16 cellular contexts compared by ENCODE assay signal in genomic region chr4:176894498-176894897, GRCh38.
DNase-seq lines count a peak whose midpoint lies in the region; FAIRE-seq and TF ChIP-seq lines count a peak whose summit lies in the region.
"Had no signal": no experiment of that assay in that cellular context is flagged by ENCODE, and none has a peak within 500 bp of the region (broad histone marks: within the 10 kb centered on the region; RNA-seq: fewer than 3 reads in every experiment).

No MANE protein-coding gene starts in this region.

- FAIRE-seq in endothelial cell of umbilical vein (lab: Jason Lieb, UNC) = peak; percentile 49
- FAIRE-seq: A549, GM12878, GM18507 had no signal

- CTCF ChIA-PET in endothelial cell of umbilical vein (lab: Charles Lee) (interaction anchor here (1.3 to 1.4 kb wide), 2 partner anchors 10 to 153 kb away, joined by 3 to 6 read pairs; no protein-coding TSS in a partner anchor), A673 (lab: Charles Lee) (interaction anchor here (0.6 kb wide), 1 partner anchor 32 kb away, joined by 5 read pairs; no protein-coding TSS in a partner anchor)

- H3K9me3 ChIP-seq in endothelial cell of umbilical vein (replicated peaks; ENCODE audit: control insufficient read depth, insufficient read depth, low read length) (no peaks in the 10 kb centered on the region), liver (ENCODE audit: control insufficient read depth in 4 of 4, low read length in 3 of 4) (no peaks in the 10 kb centered on the region), A673 (ENCODE audit: low read depth, low read length, poor library complexity, severe bottlenecking) (no peaks in the 10 kb centered on the region)
- H3K9me3 ChIP-seq: A549, BLaER1, Caco-2 had no signal

- POLR2A ChIA-PET in endothelial cell of umbilical vein (lab: Charles Lee) = no interaction called here
- POLR2A ChIA-PET in A673 (lab: Charles Lee; ENCODE audit: low non-redundant PET) = no interaction called here

- no peak for TF ChIP-seq CTCF in LNCaP clone FGC (IDR thresholded peaks at IDR 0.05; ENCODE audit: control insufficient read depth, extremely low read depth, insufficient read depth)
- TF ChIP-seq CTCF in endothelial cell of umbilical vein (IDR thresholded peaks at IDR 0.05; ENCODE audit: extremely low read depth in 1 of 2, insufficient read depth in 1 of 2, low read depth in 1 of 2, low read length in 2 of 2) = no peak
- no peak for TF ChIP-seq CTCF in liver (IDR thresholded peaks at IDR 0.05; ENCODE audit: low read depth, low read length, missing input control)
- TF ChIP-seq CTCF in GM20000 (IDR thresholded peaks at IDR 0.05; ENCODE audit: extremely low read depth, missing control alignments) = no peak
- no peak for TF ChIP-seq CTCF in A673 (conservative IDR thresholded peaks at IDR 0.05; ENCODE audit: low read depth, low read length)

- no peak overlapping the region for H3K27ac ChIP-seq in endothelial cell of umbilical vein (ENCODE audit: insufficient read depth, low read depth, low read length)
- no peak overlapping the region for H3K27ac ChIP-seq in liver (ENCODE audit: low read depth in 1 of 2, low read length in 2 of 2)
- no peak overlapping the region for H3K27ac ChIP-seq in A673 (ENCODE audit: low read depth, low read length, poor library complexity, severe bottlenecking)
- H3K27ac ChIP-seq: A549, BLaER1 had no signal

- no peak overlapping the region for H3K4me2 ChIP-seq in endothelial cell of umbilical vein (ENCODE audit: insufficient read depth, low read length)
- H3K4me2 ChIP-seq: A549, BLaER1 had no signal

- WGBS in liver = 16% methylated on average over 3 of the region's 3 CpGs

- peak overlapping the region; percentile 43 for H2AFZ ChIP-seq in endothelial cell of umbilical vein (ENCODE audit: low read depth, low read length)

- H3K36me3 ChIP-seq in endothelial cell of umbilical vein (ENCODE audit: control insufficient read depth in 2 of 2, extremely low read depth in 1 of 2, insufficient read depth in 2 of 2, low read length in 2 of 2) (no peaks in the 10 kb centered on the region), liver (ENCODE audit: control insufficient read depth in 4 of 4, insufficient read depth in 3 of 4, low read depth in 1 of 4, low read length in 3 of 4) (no peaks in the 10 kb centered on the region), A673 (ENCODE audit: insufficient read depth, low read length, poor library complexity, severe bottlenecking) (no peaks in the 10 kb centered on the region)
- H3K36me3 ChIP-seq: BLaER1 had no signal

- no peaks in the 10 kb centered on the region for H3K79me2 ChIP-seq in endothelial cell of umbilical vein (ENCODE audit: control insufficient read depth, insufficient read depth, low read length)

- no peaks in the 10 kb centered on the region for H3K27me3 ChIP-seq in endothelial cell of umbilical vein (ENCODE audit: control insufficient read depth in 2 of 2, insufficient read depth in 2 of 2, low read length in 2 of 2)
- H3K27me3 ChIP-seq in liver (ENCODE audit: control insufficient read depth in 4 of 4, insufficient read depth in 4 of 4, low read length in 3 of 4) = peaks cover 0 to 2% (median 0%) of the 10 kb centered on the region in 4 donors
- H3K27me3 ChIP-seq in A673 (replicated peaks; ENCODE audit: insufficient read depth, low read depth, low read length, poor library complexity) = peaks cover 12% of the 10 kb centered on the region
- H3K27me3 ChIP-seq: BLaER1 had no signal

- no peak overlapping the region for H3K4me3 ChIP-seq in LNCaP clone FGC (ENCODE audit: low read depth, low read length)
- H3K4me3 ChIP-seq in endothelial cell of umbilical vein (replicated peaks in 1 of 3; ENCODE audit: insufficient read depth in 1 of 3, low read depth in 1 of 3, low read length in 3 of 3) = no peak overlapping the region
- H3K4me3 ChIP-seq in liver (ENCODE audit: low read depth in 1 of 3, low read length in 3 of 3) = no peak overlapping the region
- H3K4me3 ChIP-seq in A673 (ENCODE audit: low read depth, low read length, poor library complexity, severe bottlenecking) = no peak overlapping the region
- H3K4me3 ChIP-seq: A549, BLaER1, GM12878 had no signal

- DNase-seq in LNCaP clone FGC (ENCODE audit: low read depth) (peak; percentile 44), endothelial cell of umbilical vein (ENCODE audit: low read depth, low spot score) (no peak), hepatic stellate cell (ENCODE audit: low spot score) (no peak), GM20000 (ENCODE audit: low spot score) (no peak), A673 (ENCODE audit: low spot score) (no peak)
- no peak for DNase-seq in stimulated activated CD4-positive, alpha-beta T cell treated with anti-CD3 and anti-CD28 coated beads, Interleukin-4, amount 100 ng/mL, for 24 hours
- DNase-seq: AML-193; Caco-2; CD8-positive, alpha-beta memory T cell; GOT3; H9 had no signal

- dilution Hi-C loops in endothelial cell of umbilical vein (cut with MboI; ENCODE audit: extremely low pct_ligation_motif_present, low sequenced_read_pairs) = no loop called here

- BruUV-seq in endothelial cell of umbilical vein (replicated peaks; lab: Mats Ljungman, UMichigan) (no TSS peak), A673 (replicated peaks; lab: Mats Ljungman, UMichigan) (no TSS peak)

- TF ChIP-seq RAD21 in liver (IDR thresholded peaks at IDR 0.05) = no peak

- intact Hi-C loops in endothelial cell of umbilical vein (cut with micrococcal nuclease) = no loop called here
- intact Hi-C loops in A673 (cut with micrococcal nuclease; ENCODE audit: unreplicated experiment) = no loop called here

- no peak for TF ChIP-seq POLR2A in endothelial cell of umbilical vein (IDR thresholded peaks at IDR 0.05; ENCODE audit: low read depth, low read length)

- H3K9ac ChIP-seq in endothelial cell of umbilical vein (replicated peaks; ENCODE audit: extremely low read depth, insufficient read depth, low read length) (no peak overlapping the region), liver (ENCODE audit: low read depth in 1 of 2, low read length in 2 of 2) (no peak overlapping the region)
- H3K9ac ChIP-seq: BLaER1 had no signal

- H3K9me1 ChIP-seq in endothelial cell of umbilical vein (replicated peaks; ENCODE audit: control insufficient read depth, extremely low read depth, insufficient read depth, low read length) = no peaks in the 10 kb centered on the region

- H4K20me1 ChIP-seq in endothelial cell of umbilical vein (replicated peaks; ENCODE audit: control insufficient read depth, extremely low read depth, insufficient read depth, low read length) = no peaks in the 10 kb centered on the region
- H4K20me1 ChIP-seq: BLaER1 had no signal

- peaks cover 4% of the 10 kb centered on the region for H3K4me1 ChIP-seq in endothelial cell of umbilical vein (ENCODE audit: control insufficient read depth, extremely low read depth, insufficient read depth, low read length)
- H3K4me1 ChIP-seq in liver (ENCODE audit: control insufficient read depth in 4 of 4, insufficient read depth in 4 of 4, low read length in 3 of 4) = no peaks in the 10 kb centered on the region
- peaks cover 7% of the 10 kb centered on the region for H3K4me1 ChIP-seq in A673 (ENCODE audit: insufficient read depth, low read length, poor library complexity, severe bottlenecking)
- H3K4me1 ChIP-seq: A549, BLaER1, Caco-2 had no signal

TF ChIP-seq in endothelial cell of umbilical vein, 7 proteins besides CTCF, POLR2A, EP300 and RAD21:
- TF ChIP-seq MAX (IDR thresholded peaks at IDR 0.05; ENCODE audit: insufficient read depth, insufficient read length) = no peak
- TF ChIP-seq POLR2AphosphoS5 (IDR thresholded peaks at IDR 0.05; ENCODE audit: insufficient read depth, low read depth, low read length) = no peak
- no peak for TF ChIP-seq JUN (IDR thresholded peaks at IDR 0.05; ENCODE audit: borderline replicate concordance, insufficient read depth, insufficient read length, low read depth)
- TF ChIP-seq GATA2 (IDR thresholded peaks at IDR 0.05; ENCODE audit: insufficient read depth, insufficient read length, low read depth, low read length) = no peak
- no peak for TF ChIP-seq MYC (IDR thresholded peaks at IDR 0.05; ENCODE audit: low read depth, low read length)
- TF ChIP-seq FOS (IDR thresholded peaks at IDR 0.05; ENCODE audit: borderline replicate concordance, insufficient read depth, low read length) = no peak

TF ChIP-seq in liver, 16 proteins besides CTCF, POLR2A, EP300 and RAD21:
- peak; percentile 22 for TF ChIP-seq NR2F2 (IDR thresholded peaks at IDR 0.05)
- TF ChIP-seq EGR1 (IDR thresholded peaks at IDR 0.05; ENCODE audit: low read depth in 2 of 2) = no peak
TF ChIP-seq in liver: peak in this region for 1.
